Comparison of ENCODE assay signal across 8 cellular contexts in the genomic region with DNA sequence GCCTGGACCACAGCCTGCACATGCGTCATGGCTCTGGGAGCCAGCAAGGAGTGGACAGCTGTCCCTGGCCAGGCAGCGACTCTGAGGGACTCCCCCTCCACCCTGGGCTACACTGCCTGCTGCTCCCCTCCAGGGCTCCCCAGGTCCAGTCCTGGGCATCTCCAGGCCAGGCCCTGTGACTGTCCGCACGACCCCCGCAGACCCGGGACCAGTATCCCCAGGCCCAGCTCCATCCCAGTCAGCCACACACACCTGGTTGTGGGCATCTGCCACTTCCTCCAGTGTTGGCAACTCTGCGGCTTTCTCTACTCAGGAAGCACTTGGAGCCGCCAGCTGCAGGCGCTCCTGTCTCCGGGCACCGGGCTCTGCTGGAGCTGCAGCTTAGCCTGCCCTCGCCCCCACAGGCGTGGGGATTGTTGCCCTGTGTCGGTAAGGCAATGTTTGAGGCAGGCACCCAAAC. TPM values are rescaled to one million over a fixed set of nuclear protein-coding genes. Genes with fewer than 3 reads are reported as not detected.
A peak's percentile ranks its signal among the peaks of the same experiment; 100 is the strongest.
DNase-seq lines count a peak whose midpoint lies in the region; ATAC-seq and TF ChIP-seq lines count a peak whose summit lies in the region.

No MANE protein-coding gene starts in this region.

- no peaks in the 10 kb centered on the region for H3K27me3 ChIP-seq in uterus

- intact Hi-C loops in activated naive CD4-positive, alpha-beta T cell treated with anti-CD3 and anti-CD28 coated beads for 36 hours (cut with micrococcal nuclease): loop anchor here (1.0 kb wide), 1 partner anchor 32 kb away; a partner anchor contains a TSS
- intact Hi-C loops in uterus (cut with DNase I; ENCODE audit: low total_unique reads): no loop called here

- H3K9me3 Mint-ChIP-seq in activated naive CD4-positive, alpha-beta T cell treated with anti-CD3 and anti-CD28 coated beads for 36 hours: peaks cover under 1% of the 10 kb centered on the region
- H3K9me3 Mint-ChIP-seq in central memory CD8-positive, alpha-beta T cell: no peaks in the 10 kb centered on the region

- no peak for ATAC-seq in central memory CD8-positive, alpha-beta T cell (replicated peaks; ENCODE audit: extremely low read depth, poor library complexity, severe bottlenecking)
- no peak for ATAC-seq in HG02852 (IDR thresholded peaks at IDR 0.05; ENCODE audit: unreplicated experiment)

- CTCF ChIA-PET in activated naive CD4-positive, alpha-beta T cell treated with anti-CD3 and anti-CD28 coated beads for 36 hours (lab: Charles Lee): no interaction called here

- no peak for TF ChIP-seq CTCF in uterus (IDR thresholded peaks at IDR 0.05)

- H3K4me1 Mint-ChIP-seq in activated naive CD4-positive, alpha-beta T cell treated with anti-CD3 and anti-CD28 coated beads for 36 hours (ENCODE audit: low read depth): peaks cover 18% of the 10 kb centered on the region
- H3K4me1 Mint-ChIP-seq in central memory CD8-positive, alpha-beta T cell: peaks cover 29% of the 10 kb centered on the region

- no peak overlapping the region for H3K27ac Mint-ChIP-seq in activated naive CD4-positive, alpha-beta T cell treated with anti-CD3 and anti-CD28 coated beads for 36 hours
- peak overlapping the region; percentile 72 for H3K27ac Mint-ChIP-seq in central memory CD8-positive, alpha-beta T cell (ENCODE audit: low read depth)

- 90 to 92% methylated on average over 11 to 14 of the region's 14 CpGs for WGBS in mesodermal cell (ENCODE audit: insufficient coverage in 2 of 2), 2 experiments

- H3K27me3 Mint-ChIP-seq in activated naive CD4-positive, alpha-beta T cell treated with anti-CD3 and anti-CD28 coated beads for 36 hours (ENCODE audit: low read depth): no peaks in the 10 kb centered on the region
- no peaks in the 10 kb centered on the region for H3K27me3 Mint-ChIP-seq in central memory CD8-positive, alpha-beta T cell

- H3K27ac ChIP-seq in mesodermal cell (ENCODE audit: low read depth, low read length, severe bottlenecking) (peak overlapping the region; percentile 88), uterus (peak overlapping the region; percentile 96 to 97)

- no peak for TF ChIP-seq POLR2A in uterus (IDR thresholded peaks at IDR 0.05)

- H3K4me3 ChIP-seq in mesodermal cell (ENCODE audit: extremely low read depth, insufficient read depth, low read length, poor library complexity, severe bottlenecking) (peak overlapping the region; percentile 55), uterus (peak overlapping the region; percentile 60 to 86)

- H3K36me3 ChIP-seq in mesodermal cell (ENCODE audit: control insufficient read depth, insufficient read depth, low read length) (peaks cover 27% of the 10 kb centered on the region), uterus (no peaks in the 10 kb centered on the region)

- H3K9me3 ChIP-seq in mesodermal cell (ENCODE audit: control insufficient read depth, low read length) (no peaks in the 10 kb centered on the region), uterus (no peaks in the 10 kb centered on the region)

- H3K4me1 ChIP-seq in mesodermal cell (ENCODE audit: control insufficient read depth, insufficient read depth, low read length, poor library complexity, severe bottlenecking) (peaks cover 9% of the 10 kb centered on the region), uterus (peaks cover 0 to 11% of the 10 kb centered on the region in 2 donors)

- H3K4me3 Mint-ChIP-seq in activated naive CD4-positive, alpha-beta T cell treated with anti-CD3 and anti-CD28 coated beads for 36 hours: peak overlapping the region; percentile 43
- peak overlapping the region; percentile 84 for H3K4me3 Mint-ChIP-seq in central memory CD8-positive, alpha-beta T cell

- no peaks in the 10 kb centered on the region for H3K36me3 Mint-ChIP-seq in activated naive CD4-positive, alpha-beta T cell treated with anti-CD3 and anti-CD28 coated beads for 36 hours (ENCODE audit: low read depth)
- peaks cover 7% of the 10 kb centered on the region for H3K36me3 Mint-ChIP-seq in central memory CD8-positive, alpha-beta T cell (ENCODE audit: insufficient read depth)

- no peak for DNase-seq in activated naive CD4-positive, alpha-beta T cell treated with anti-CD3 and anti-CD28 coated beads for 36 hours
- DNase-seq in activated naive CD4-positive, alpha-beta T cell (lab: John Stamatoyannopoulos, UW): no peak
- DNase-seq in central memory CD8-positive, alpha-beta T cell (ENCODE audit: low spot score in 2 of 2): no peak
- DNase-seq in uterus (peak in 1 of 2 donors; percentile 94), epidermal melanocyte (ENCODE audit: insufficient read length, low spot score) (no peak)
- no peak for DNase-seq in activated effector memory CD4-positive, alpha-beta T cell treated with anti-CD3 and anti-CD28 coated beads, Interleukin-2, amount 50 U/mL, for 16 hours

RNA-seq across cellular contexts. Expression of a gene that starts 2.4 kb away (rescaled TPM):
- 10 to 100 TPM; 13.6 to 15.6 TPM for total RNA-seq in activated naive CD4-positive, alpha-beta T cell treated with anti-CD3 and anti-CD28 coated beads for 36 hours
- 36.6 TPM for polyA plus RNA-seq in mesodermal cell (2013, experiment 1 of 2)
- polyA plus RNA-seq in mesodermal cell (2013, experiment 2 of 2): 28.0 TPM
- total RNA-seq in uterus: 100 to 1,000 TPM in 1 of 4 donors, 10 to 100 TPM in 3; 11.8 to 135 (median 38.8) TPM

RNA-seq across cellular contexts. Expression of a gene that starts 32.2 kb away (rescaled TPM):
- total RNA-seq in activated naive CD4-positive, alpha-beta T cell treated with anti-CD3 and anti-CD28 coated beads for 36 hours: 10 to 100 TPM; 37.7 to 38.8 TPM
- 14.7 TPM for polyA plus RNA-seq in mesodermal cell (2013, experiment 1 of 2)
- 11.0 TPM for polyA plus RNA-seq in mesodermal cell (2013, experiment 2 of 2)
- 10 to 100 TPM in 2 of 4 donors, 1 to 10 TPM in 1, under 1 TPM in 1; 0.59 to 29.2 (median 12.5) TPM for total RNA-seq in uterus

RNA-seq across cellular contexts. Expression of a gene that starts 52.9 kb away (rescaled TPM):
- 10 to 100 TPM; 36.8 to 40.6 TPM for total RNA-seq in activated naive CD4-positive, alpha-beta T cell treated with anti-CD3 and anti-CD28 coated beads for 36 hours
- 30.8 TPM for polyA plus RNA-seq in mesodermal cell (2013, experiment 1 of 2)
- polyA plus RNA-seq in mesodermal cell (2013, experiment 2 of 2): 23.7 TPM
- 10 to 100 TPM; 11.8 to 70.6 (median 28.2) TPM for total RNA-seq in uterus
